Comparison of ENCODE assay signal across 9 cellular contexts in genomic region chr7:50197547-50197946, GRCh38.
DNase-seq lines count a peak whose midpoint lies in the region; TF ChIP-seq lines count a peak whose summit lies in the region.
"Had no signal": no experiment of that assay in that cellular context is flagged by ENCODE, and none has a peak within 500 bp of the region (broad histone marks: within the 10 kb centered on the region; RNA-seq: fewer than 3 reads in every experiment).

No MANE protein-coding gene starts in this region.

- in situ Hi-C loops in GM13976 (cut with MboI; ENCODE audit: low sequenced_read_pairs, unreplicated experiment), result no loop called here

- H3K9me3 Mint-ChIP-seq in stimulated activated naive CD8-positive, alpha-beta T cell treated with anti-CD3 and anti-CD28 coated beads, Interleukin-15, Interleukin-2, amounts not matched to agents 100 ng/mL and 50 ng/mL, for 24 hours, result no peaks in the 10 kb centered on the region

- no peak overlapping the region for H3K27ac ChIP-seq in effector memory CD4-positive, alpha-beta T cell (ENCODE audit: insufficient read depth, low read length, poor library complexity, severe bottlenecking)
- H3K27ac ChIP-seq: parathyroid adenoma had no signal

- H3K36me3 ChIP-seq in H7 (replicated peaks; ENCODE audit: control insufficient read depth, insufficient read depth, low read length), result no peaks in the 10 kb centered on the region
- H3K36me3 ChIP-seq in effector memory CD4-positive, alpha-beta T cell (ENCODE audit: control insufficient read depth, insufficient read depth, low read length), result no peaks in the 10 kb centered on the region

- H3K4me1 ChIP-seq in effector memory CD4-positive, alpha-beta T cell (ENCODE audit: control insufficient read depth, insufficient read depth, low read length, poor library complexity, severe bottlenecking), result peaks cover 3% of the 10 kb centered on the region
- H3K4me1 ChIP-seq: parathyroid adenoma had no signal

- no peak overlapping the region for H3K4me3 ChIP-seq in GM12865 (ENCODE audit: low read depth, low read length)
- H3K4me3 ChIP-seq in H7 (ENCODE audit: insufficient read depth, low read depth, low read length), result no peak overlapping the region
- no peak overlapping the region for H3K4me3 ChIP-seq in effector memory CD4-positive, alpha-beta T cell (ENCODE audit: insufficient read depth, low read depth, low read length, poor library complexity, severe bottlenecking)

- peaks cover 54% of the 10 kb centered on the region for H3K4me1 Mint-ChIP-seq in stimulated activated naive CD8-positive, alpha-beta T cell treated with anti-CD3 and anti-CD28 coated beads, Interleukin-15, Interleukin-2, amounts not matched to agents 100 ng/mL and 50 ng/mL, for 24 hours (ENCODE audit: low read depth)

- H3K9me3 ChIP-seq in effector memory CD4-positive, alpha-beta T cell (ENCODE audit: control insufficient read depth, low read length), result no peaks in the 10 kb centered on the region

- H3K36me3 Mint-ChIP-seq in stimulated activated naive CD8-positive, alpha-beta T cell treated with anti-CD3 and anti-CD28 coated beads, Interleukin-15, Interleukin-2, amounts not matched to agents 100 ng/mL and 50 ng/mL, for 24 hours (ENCODE audit: low read depth), result no peaks in the 10 kb centered on the region

- TF ChIP-seq CTCF in GM12865 (IDR thresholded peaks at IDR 0.05; ENCODE audit: insufficient read depth, low read depth, low read length, missing control alignments) (no peak), GM13976 (IDR thresholded peaks at IDR 0.05; ENCODE audit: borderline replicate concordance, control extremely low read depth, extremely low read depth, insufficient read depth, missing control alignments) (no peak)

- H3K4me3 Mint-ChIP-seq in stimulated activated naive CD8-positive, alpha-beta T cell treated with anti-CD3 and anti-CD28 coated beads, Interleukin-15, Interleukin-2, amounts not matched to agents 100 ng/mL and 50 ng/mL, for 24 hours, result peak overlapping the region; percentile 21

- peak overlapping the region; percentile 84 for H3K27ac Mint-ChIP-seq in stimulated activated naive CD8-positive, alpha-beta T cell treated with anti-CD3 and anti-CD28 coated beads, Interleukin-15, Interleukin-2, amounts not matched to agents 100 ng/mL and 50 ng/mL, for 24 hours

- no peaks in the 10 kb centered on the region for H3K27me3 ChIP-seq in H7 (ENCODE audit: control insufficient read depth, insufficient read depth, low read length)
- no peaks in the 10 kb centered on the region for H3K27me3 ChIP-seq in effector memory CD4-positive, alpha-beta T cell (replicated peaks; ENCODE audit: control insufficient read depth, insufficient read depth, low read length, poor library complexity, severe bottlenecking)

- H3K27me3 Mint-ChIP-seq in stimulated activated naive CD8-positive, alpha-beta T cell treated with anti-CD3 and anti-CD28 coated beads, Interleukin-15, Interleukin-2, amounts not matched to agents 100 ng/mL and 50 ng/mL, for 24 hours, result no peaks in the 10 kb centered on the region

- DNase-seq in GM12865 (ENCODE audit: low read depth) (peak; percentile 59), H7 (peak; percentile 84), RKO (ENCODE audit: low spot score) (peak; percentile 3), GM13976 (ENCODE audit: low spot score) (no peak), DMS79 (lab: John Stamatoyannopoulos, UW) (no peak), T-helper 9 cell (no peak)
- DNase-seq in effector memory CD4-positive, alpha-beta T cell, result peak in 2 of 3 donors; percentile 12 to 36

Comparison
In these comparisons a context has a peak if more than half of its experiments do, and no peak if none do; other contexts are left out.
1. DNase-seq: peak in GM12865 (single experiment), H7 (single experiment), RKO (single experiment) and effector memory CD4-positive, alpha-beta T cell (2 of 3); none in GM13976 (single experiment), DMS79 (single experiment) and T-helper 9 cell (single experiment).